Comparison of ENCODE assay signal across 8 cellular contexts in the genomic region with DNA sequence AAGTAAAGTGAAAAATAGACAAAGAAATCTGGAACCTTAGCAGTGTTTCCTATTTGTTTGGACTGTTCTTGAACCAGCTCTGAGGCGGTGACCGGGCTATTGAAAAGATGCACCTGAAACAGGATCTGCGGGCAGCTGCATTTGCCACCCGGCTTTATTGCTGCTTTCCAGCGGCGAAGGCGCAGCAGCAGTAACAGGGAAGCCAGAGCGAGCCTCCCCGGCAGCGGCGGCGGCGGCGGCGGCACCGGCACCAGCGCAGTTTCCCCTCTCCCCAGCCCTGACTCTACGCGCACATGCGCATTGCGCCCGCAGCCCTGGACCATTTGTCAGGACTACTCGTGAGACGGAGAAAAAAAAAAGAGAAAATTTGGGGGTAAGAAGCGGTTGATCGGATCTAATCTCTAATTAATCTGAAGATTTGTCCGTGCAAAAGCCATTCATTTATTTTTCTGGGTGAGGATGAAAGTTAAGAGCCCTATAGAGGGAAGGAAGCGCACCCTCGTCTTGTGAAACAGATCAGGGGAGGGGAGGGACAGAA. TPM values are rescaled to one million over a fixed set of nuclear protein-coding genes. Genes with fewer than 3 reads are reported as not detected.
DNase-seq lines count a peak whose midpoint lies in the region; ATAC-seq and TF ChIP-seq lines count a peak whose summit lies in the region.

A gene (plus strand): TSS at position 290 of the 538 bp plus-strand sequence. CDS start 24,119 bp downstream, outside the sequence.

- H3K27ac ChIP-seq in right cardiac atrium (ENCODE audit: low read length) (peak within 1 kb of the TSS; percentile 0), psoas muscle (peak within 1 kb of the TSS; percentile 66)

- H3K36me3 ChIP-seq in psoas muscle (ENCODE audit: insufficient read depth in 1 of 2, low read depth in 1 of 2) = no peaks in the 10 kb centered on the region

- peak; percentile 23 for DNase-seq in NCI-H128 (lab: John Stamatoyannopoulos, UW; ENCODE audit: unreplicated experiment)
- DNase-seq in anterior cingulate cortex (lab: John Stamatoyannopoulos, UW) = peak in 57 of 58 donors; percentile 15 to 87 (median 69)
- peak; percentile 92 to 97 (median 96) for DNase-seq in right cardiac atrium
- peak; percentile 91 to 94 for DNase-seq in psoas muscle
- peak; percentile 87 for DNase-seq in ureter (ENCODE audit: low spot score)

- H3K27me3 ChIP-seq in right cardiac atrium (ENCODE audit: control insufficient read depth, insufficient read depth) = no peaks in the 10 kb centered on the region
- no peaks in the 10 kb centered on the region for H3K27me3 ChIP-seq in psoas muscle (ENCODE audit: insufficient read depth in 3 of 3, low read length in 2 of 3)

- WGBS in right cardiac atrium = under 1% methylated on average over 29 of the region's 29 CpGs
- 0 to 1% (median 1%) methylated on average over 26 to 29 of the region's 29 CpGs for WGBS in psoas muscle, 3 donors

- H3K4me1 ChIP-seq in right cardiac atrium (ENCODE audit: control insufficient read depth, insufficient read depth, low read length) (no peaks in the 10 kb centered on the region), psoas muscle (no peaks in the 10 kb centered on the region)

- H3K9me3 ChIP-seq in right cardiac atrium (ENCODE audit: control insufficient read depth, low read length) (no peaks in the 10 kb centered on the region), psoas muscle (no peaks in the 10 kb centered on the region)

- TF ChIP-seq CTCF in GM12875 (IDR thresholded peaks at IDR 0.05; ENCODE audit: borderline replicate concordance, insufficient read depth, low read depth, low read length) = no peak
- no peak for TF ChIP-seq CTCF in psoas muscle (IDR thresholded peaks at IDR 0.05)

- ATAC-seq in HG02678 (IDR thresholded peaks at IDR 0.05; ENCODE audit: unreplicated experiment) (peak; percentile 68), right cardiac atrium (peak; percentile 95 to 96), psoas muscle (peak; percentile 85 to 94 (median 88))

- intact Hi-C loops in T-helper 2 cell treated with Interferon-gamma antibody and Interleukin-4, amounts not matched to agents 100 ng/mL and 5 ng/mL, for 36 hours (cut with micrococcal nuclease) = loop anchor here (1.0 to 2.0 kb wide), 2 partner anchors 270 to 346 kb away; no protein-coding TSS in a partner anchor
- intact Hi-C loops in right cardiac atrium (cut with DNase I) = no loop called here
- intact Hi-C loops in psoas muscle (cut with DNase I) = loop anchor here in 1 of 2 donors (10.0 kb wide), 1 partner anchor 254 kb away; no protein-coding TSS in a partner anchor

- H3K4me3 ChIP-seq in GM12875 (ENCODE audit: low read depth, low read length) (peak within 1 kb of the TSS; percentile 65), right cardiac atrium (ENCODE audit: low read length) (peak within 1 kb of the TSS; percentile 99), psoas muscle (peak within 1 kb of the TSS; percentile 95)

RNA-seq across cellular contexts. Expression of the gene that starts here (rescaled TPM):
- total RNA-seq in T-helper 2 cell treated with Interferon-gamma antibody and Interleukin-4, amounts not matched to agents 100 ng/mL and 5 ng/mL, for 36 hours = 9.9 and 11.3 TPM in 2 replicates
- total RNA-seq in right cardiac atrium (1 to 10 TPM; 3.4 to 4.1 (median 3.7) TPM), psoas muscle (1 to 10 TPM; 1.4 to 3.2 (median 2.4) TPM), ureter (15.1 TPM)
- polyA plus RNA-seq in right cardiac atrium (1.4 TPM), psoas muscle (1 to 10 TPM in 2 of 3 donors, under 1 TPM in 1; 1.00 to 3.1 (median 1.1) TPM)

Comparison
In these comparisons a context has a peak if more than half of its experiments do, and no peak if none do; other contexts are left out.
1. Peak in every context shown above with its lines: DNase-seq, ATAC-seq, H3K4me3 ChIP-seq and H3K27ac ChIP-seq.
2. DNase-seq: peak in every context shown above with its lines; median percentile 96 in right cardiac atrium; 92 in psoas muscle; 87 in ureter; 69 in anterior cingulate cortex; 23 in NCI-H128.